Comparison of ENCODE assay signal across 15 cellular contexts in the genomic region with DNA sequence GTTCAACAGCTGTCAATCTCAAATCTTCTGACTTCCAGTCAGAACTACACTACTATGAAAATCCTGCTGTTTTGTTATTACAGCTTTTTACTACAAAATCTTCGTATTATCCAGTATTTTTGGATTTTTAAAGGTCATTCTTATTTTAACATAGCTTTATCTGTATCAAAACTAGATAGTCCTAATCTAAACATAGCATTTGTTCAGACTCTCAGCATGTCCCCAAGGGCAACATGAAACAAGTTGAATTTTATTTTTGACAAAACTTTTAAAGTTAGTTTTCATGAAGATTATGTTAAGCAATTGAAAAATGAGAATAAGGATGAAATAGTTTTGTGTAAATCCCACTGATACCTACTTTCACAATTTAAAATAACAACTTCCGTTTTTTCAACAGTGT. TPM values are rescaled to one million over a fixed set of nuclear protein-coding genes. Genes with fewer than 3 reads are reported as not detected.
"Had no signal": no experiment of that assay in that cellular context is flagged by ENCODE, and none has a peak within 500 bp of the region (broad histone marks: within the 10 kb centered on the region; RNA-seq: fewer than 3 reads in every experiment).

No MANE protein-coding gene starts in this region.

- H3K27me3 ChIP-seq: adrenal gland, body of pancreas, dorsolateral prefrontal cortex, esophagus muscularis mucosa had no signal

- ATAC-seq: stimulated activated naive CD8-positive, alpha-beta T cell treated with anti-CD3 and anti-CD28 coated beads, Interleukin-15, Interleukin-2, amounts not matched to agents 100 U/mL and 50 U/mL, for 24 hours had no signal

- H3K9me3 ChIP-seq: adrenal gland, body of pancreas had no signal

- H3K27ac Mint-ChIP-seq: activated B cell treated with CpG ODN at 0.5 μM for 24 hours; activated CD4-positive, alpha-beta T cell treated with anti-CD3 and anti-CD28 coated beads, Interleukin-2, amount 10 ng/mL, durations not matched to agents 7 days and 5 days; activated naive CD4-positive, alpha-beta T cell treated with anti-CD3 and anti-CD28 coated beads, Interleukin-2, amount 10 ng/mL, durations not matched to agents 7 days and 5 days; activated T-helper 2 cell treated with anti-CD3 and anti-CD28 coated beads, Interferon-gamma antibody, Interleukin-2, Interleukin-4, amounts not matched to agents 10 μg/mL and 5 μg/mL and 100 μg/mL, durations not matched to agents 14 hours and 24 hours and 36 hours; naive B cell; T-helper 1 cell treated with Interleukin-12 subunit alpha and Interleukin-12 subunit beta and Interleukin-4 antibody, amounts not matched to agents 30 μg/mL and 1 μg/mL, for 36 hours had no signal

- H3K36me3 ChIP-seq: adrenal gland, esophagus muscularis mucosa had no signal

- H3K27ac ChIP-seq: esophagus muscularis mucosa had no signal

- H3K4me1 ChIP-seq: adrenal gland had no signal

- H3K4me1 Mint-ChIP-seq: activated B cell treated with CpG ODN at 0.5 μM for 24 hours; activated CD4-positive, alpha-beta T cell treated with anti-CD3 and anti-CD28 coated beads, Interleukin-2, amount 10 ng/mL, durations not matched to agents 7 days and 5 days; activated naive CD4-positive, alpha-beta T cell treated with anti-CD3 and anti-CD28 coated beads, Interleukin-2, amount 10 ng/mL, durations not matched to agents 7 days and 5 days; naive B cell had no signal

- H3K4me3 ChIP-seq: adrenal gland, body of pancreas, dorsolateral prefrontal cortex, esophagus muscularis mucosa had no signal

- DNase-seq: activated B cell treated with CpG ODN at 0.5 μM for 24 hours; activated CD4-positive, alpha-beta T cell treated with anti-CD3 and anti-CD28 coated beads, Interleukin-2, amount 10 ng/mL, durations not matched to agents 7 days and 5 days; activated naive CD4-positive, alpha-beta T cell treated with anti-CD3 and anti-CD28 coated beads, Interleukin-2, amount 10 ng/mL, durations not matched to agents 7 days and 5 days; adrenal gland; dorsolateral prefrontal cortex; kidney; midbrain; naive B cell; stimulated activated CD4-positive, alpha-beta T cell treated with anti-CD3 and anti-CD28 coated beads, Interleukin-4, amount 100 ng/mL, for 1 hour; stimulated activated CD8-positive, alpha-beta memory T cell treated with anti-CD3 and anti-CD28 coated beads, Interleukin-4, amount 100 ng/mL, for 48 hours; stimulated activated naive CD8-positive, alpha-beta T cell treated with anti-CD3 and anti-CD28 coated beads, Interleukin-15, Interleukin-2, amounts not matched to agents 100 U/mL and 50 U/mL, for 24 hours had no signal

- H3K4me3 Mint-ChIP-seq: activated B cell treated with CpG ODN at 0.5 μM for 24 hours; activated CD4-positive, alpha-beta T cell treated with anti-CD3 and anti-CD28 coated beads, Interleukin-2, amount 10 ng/mL, durations not matched to agents 7 days and 5 days; activated naive CD4-positive, alpha-beta T cell treated with anti-CD3 and anti-CD28 coated beads, Interleukin-2, amount 10 ng/mL, durations not matched to agents 7 days and 5 days; naive B cell; T-helper 1 cell treated with Interleukin-12 subunit alpha and Interleukin-12 subunit beta and Interleukin-4 antibody, amounts not matched to agents 30 μg/mL and 1 μg/mL, for 36 hours had no signal

- H3K36me3 Mint-ChIP-seq: activated naive CD4-positive, alpha-beta T cell treated with anti-CD3 and anti-CD28 coated beads, Interleukin-2, amount 10 ng/mL, durations not matched to agents 7 days and 5 days; naive B cell had no signal

- H3K27me3 Mint-ChIP-seq: activated B cell treated with CpG ODN at 0.5 μM for 24 hours; activated CD4-positive, alpha-beta T cell treated with anti-CD3 and anti-CD28 coated beads, Interleukin-2, amount 10 ng/mL, durations not matched to agents 7 days and 5 days; activated naive CD4-positive, alpha-beta T cell treated with anti-CD3 and anti-CD28 coated beads, Interleukin-2, amount 10 ng/mL, durations not matched to agents 7 days and 5 days; naive B cell had no signal

RNA-seq across cellular contexts. Expression of a gene that starts 48.1 kb away (rescaled TPM):
- total RNA-seq: activated B cell treated with CpG ODN at 0.5 μM for 24 hours; activated CD4-positive, alpha-beta T cell treated with anti-CD3 and anti-CD28 coated beads, Interleukin-2, amount 10 ng/mL, durations not matched to agents 7 days and 5 days; activated T-helper 2 cell treated with anti-CD3 and anti-CD28 coated beads, Interferon-gamma antibody, Interleukin-2, Interleukin-4, amounts not matched to agents 10 μg/mL and 5 μg/mL and 100 μg/mL, durations not matched to agents 14 hours and 24 hours and 36 hours had no signal
